In the genomic region with DNA sequence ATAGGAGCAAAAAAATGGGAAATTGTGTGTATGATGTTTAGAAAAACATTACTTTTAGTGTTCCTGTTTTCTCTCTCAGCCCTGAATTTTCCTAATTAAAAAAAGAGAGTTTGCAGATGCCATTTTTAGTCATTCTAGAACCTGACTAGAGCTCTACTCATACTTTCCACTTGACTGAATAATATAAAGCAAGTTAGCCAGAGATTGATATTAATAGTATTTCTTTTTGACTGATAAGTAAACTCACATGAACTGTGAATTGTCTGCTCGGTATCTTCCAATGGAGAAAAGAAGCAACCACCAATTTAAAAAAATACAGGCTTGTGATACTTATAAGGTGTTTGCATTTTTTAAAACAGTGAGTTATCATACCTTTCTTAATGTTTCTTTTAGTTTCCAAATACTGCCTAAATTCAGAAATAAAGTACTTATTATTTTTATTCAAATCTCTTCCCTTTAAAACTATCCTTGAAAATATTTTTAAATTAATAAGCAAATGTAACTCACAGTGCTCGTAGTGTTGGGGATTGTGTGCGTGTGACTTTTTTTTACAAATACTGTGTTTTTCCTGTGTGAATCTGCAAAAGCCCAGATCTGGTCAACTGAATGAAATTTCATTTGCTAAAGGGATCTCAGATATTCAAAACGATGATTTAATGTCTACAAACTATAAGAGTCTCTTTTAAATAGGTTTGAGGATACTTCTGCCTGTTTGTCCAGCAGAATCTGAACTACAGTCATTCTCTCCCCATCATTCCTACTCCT, we compare ENCODE assay signal across 13 cellular contexts. TPM values are rescaled to one million over a fixed set of nuclear protein-coding genes. Genes with fewer than 3 reads are reported as not detected.
A peak's percentile ranks its signal among the peaks of the same experiment; 100 is the strongest.
DNase-seq lines count a peak whose midpoint lies in the region; ATAC-seq and TF ChIP-seq lines count a peak whose summit lies in the region.
"Had no signal": no experiment of that assay in that cellular context is flagged by ENCODE, and none has a peak within 500 bp of the region (broad histone marks: within the 10 kb centered on the region; RNA-seq: fewer than 3 reads in every experiment).

No MANE protein-coding gene starts in this region.

- peaks cover 13% of the 10 kb centered on the region; the same call in 1 of the 2 replicates for H3K4me1 ChIP-seq in GM23248 (ENCODE audit: insufficient read depth)
- peaks cover 0 to 99% (median 87%) of the 10 kb centered on the region in 4 donors for H3K4me1 ChIP-seq in sigmoid colon

- H3K36me3 ChIP-seq in GM23248 (ENCODE audit: low read depth) (no peaks in the 10 kb centered on the region), sigmoid colon (no peaks in the 10 kb centered on the region)
- H3K36me3 ChIP-seq: left ventricle myocardium inferior, suprapubic skin had no signal

- no peak overlapping the region for H3K9ac ChIP-seq in GM23248

- H3K27ac ChIP-seq in GM23248 (no peak overlapping the region), sigmoid colon (peak overlapping the region; percentile 40 to 99 (median 69))
- H3K27ac ChIP-seq: left ventricle myocardium inferior, suprapubic skin had no signal

- H3K79me2 ChIP-seq in GM23248 (ENCODE audit: insufficient read depth) = peaks cover 99% of the 10 kb centered on the region

- H3K27ac Mint-ChIP-seq in activated CD4-positive, alpha-beta T cell treated with anti-CD3 and anti-CD28 coated beads for 36 hours = peak overlapping the region; percentile 77
- peak overlapping the region; percentile 92 for H3K27ac Mint-ChIP-seq in activated T-helper 17 cell treated with anti-CD3 and anti-CD28 coated beads, Interleukin-2, amount 50 U/mL, for 72 hours

- TF ChIP-seq CTCF in sigmoid colon (IDR thresholded peaks at IDR 0.05) = no peak

- no peak overlapping the region for H3K4me2 ChIP-seq in GM23248 (ENCODE audit: unreplicated experiment)

- no peaks in the 10 kb centered on the region for H3K9me2 ChIP-seq in GM23248 (ENCODE audit: insufficient read depth)

- TF ChIP-seq POLR2A in sigmoid colon (IDR thresholded peaks at IDR 0.05) = no peak

- H3K4me1 Mint-ChIP-seq in activated CD4-positive, alpha-beta T cell treated with anti-CD3 and anti-CD28 coated beads for 36 hours = peaks cover 86% of the 10 kb centered on the region
- H3K4me1 Mint-ChIP-seq in activated T-helper 17 cell treated with anti-CD3 and anti-CD28 coated beads, Interleukin-2, amount 50 U/mL, for 72 hours = peaks cover 59% of the 10 kb centered on the region

- no peak for DNase-seq in activated CD4-positive, alpha-beta T cell treated with anti-CD3 and anti-CD28 coated beads for 36 hours
- DNase-seq in activated CD4-positive, alpha-beta T cell treated with anti-CD3 and anti-CD28 coated beads for 48 hours = no peak
- DNase-seq in GM23248 (peak; percentile 39), sigmoid colon (no peak), iPS-NIHi7 (ENCODE audit: extremely low spot score) (no peak), DMS79 treated with DMSO at 0.1 percent for 48 hours (lab: John Stamatoyannopoulos, UW) (no peak)
- DNase-seq: activated effector memory CD4-positive, alpha-beta T cell treated with Interleukin-2 at 50 U/mL for 16 hours; left ventricle myocardium inferior; NCI-H1930; NCI-H69 had no signal

- peak overlapping the region; percentile 57 for H3K4me3 Mint-ChIP-seq in activated CD4-positive, alpha-beta T cell treated with anti-CD3 and anti-CD28 coated beads for 36 hours
- peak overlapping the region; percentile 97 for H3K4me3 Mint-ChIP-seq in activated T-helper 17 cell treated with anti-CD3 and anti-CD28 coated beads, Interleukin-2, amount 50 U/mL, for 72 hours

- H3F3A ChIP-seq in GM23248 (ENCODE audit: insufficient read depth) = 0 out of 2 replicates have a peak, but pooled peaks cover 4% of the 10 kb centered on the region

- H3K27me3 Mint-ChIP-seq in activated CD4-positive, alpha-beta T cell treated with anti-CD3 and anti-CD28 coated beads for 36 hours = no peaks in the 10 kb centered on the region
- no peaks in the 10 kb centered on the region for H3K27me3 Mint-ChIP-seq in activated T-helper 17 cell treated with anti-CD3 and anti-CD28 coated beads, Interleukin-2, amount 50 U/mL, for 72 hours

- peak; percentile 43 for ATAC-seq in activated CD4-positive, alpha-beta T cell treated with anti-CD3 and anti-CD28 coated beads for 36 hours
- peak; percentile 46 for ATAC-seq in activated T-helper 17 cell treated with anti-CD3 and anti-CD28 coated beads, Interleukin-2, amount 50 U/mL, for 72 hours (replicated peaks)
- no peak for ATAC-seq in HG03280 (IDR thresholded peaks at IDR 0.05; ENCODE audit: unreplicated experiment)

- CTCF ChIA-PET in activated CD4-positive, alpha-beta T cell treated with anti-CD3 and anti-CD28 coated beads for 36 hours (lab: Charles Lee) = interaction anchor here (1.2 to 7.9 kb wide), 5 partner anchors 19 to 121 kb away, joined by 4 to 49 read pairs (median 9); no protein-coding TSS in a partner anchor

- H4K20me1 ChIP-seq in GM23248 (ENCODE audit: insufficient read depth) = peaks cover 21% of the 10 kb centered on the region

- no peak overlapping the region for H2AFZ ChIP-seq in GM23248

- WGBS in GM23248 (ENCODE audit: low coverage in 1 of 2, low lambda C conversion rate in 2 of 2, missing lambda C conversion rate in 2 of 2), 2 experiments = 91% methylated on average over 4 of the region's 4 CpGs
- WGBS in sigmoid colon, 2 donors = 64 to 88% methylated on average over 4 of the region's 4 CpGs

- H3K4me3 ChIP-seq in GM23248 (no peak overlapping the region), sigmoid colon (no peak overlapping the region)
- H3K4me3 ChIP-seq: left ventricle myocardium inferior, suprapubic skin had no signal

- H3K27me3 ChIP-seq in GM23248 (replicated peaks; ENCODE audit: insufficient read depth) (no peaks in the 10 kb centered on the region), sigmoid colon (no peaks in the 10 kb centered on the region)
- H3K27me3 ChIP-seq: suprapubic skin had no signal

- H3K9me3 Mint-ChIP-seq in activated CD4-positive, alpha-beta T cell treated with anti-CD3 and anti-CD28 coated beads for 36 hours (ENCODE audit: low read depth) = no peaks in the 10 kb centered on the region
- no peaks in the 10 kb centered on the region for H3K9me3 Mint-ChIP-seq in activated T-helper 17 cell treated with anti-CD3 and anti-CD28 coated beads, Interleukin-2, amount 50 U/mL, for 72 hours

- intact Hi-C loops in activated CD4-positive, alpha-beta T cell treated with anti-CD3 and anti-CD28 coated beads for 36 hours (cut with DNase I, micrococcal nuclease) = loop anchor here in 1 of 2 experiments (10.0 kb wide), 1 partner anchor 955 kb away; the partner anchor contains the start of gene KCNA3
- intact Hi-C loops in sigmoid colon (cut with DNase I) = no loop called here

- H3K9me3 ChIP-seq in GM23248 (ENCODE audit: low read depth) (no peaks in the 10 kb centered on the region), sigmoid colon (no peaks in the 10 kb centered on the region)
- H3K9me3 ChIP-seq: left ventricle myocardium inferior, suprapubic skin had no signal

- H3K36me3 Mint-ChIP-seq in activated CD4-positive, alpha-beta T cell treated with anti-CD3 and anti-CD28 coated beads for 36 hours (ENCODE audit: low read depth) = peaks cover 29% of the 10 kb centered on the region
- H3K36me3 Mint-ChIP-seq in activated T-helper 17 cell treated with anti-CD3 and anti-CD28 coated beads, Interleukin-2, amount 50 U/mL, for 72 hours (ENCODE audit: low read depth) = peaks cover 85% of the 10 kb centered on the region

- in situ Hi-C loops in GM23248 (cut with MboI) = no loop called here

- POLR2A ChIA-PET in activated CD4-positive, alpha-beta T cell treated with anti-CD3 and anti-CD28 coated beads for 36 hours (lab: Charles Lee) = interaction anchor here (1.1 kb wide), 1 partner anchor 122 kb away, joined by 3 read pairs; no protein-coding TSS in a partner anchor

- TF ChIP-seq EP300 in sigmoid colon (IDR thresholded peaks at IDR 0.05) = no peak

RNA-seq across cellular contexts. Expression of gene RAP1A, which starts 9.8 kb away (rescaled TPM):
- total RNA-seq in activated CD4-positive, alpha-beta T cell treated with anti-CD3 and anti-CD28 coated beads for 36 hours = 100 to 1,000 TPM; 182 to 214 TPM
- 29.5 and 37.6 TPM in 2 replicates for total RNA-seq in GM23248 (2014; rRNA removed; shearing (Covaris generic))
- 40.0 and 43.1 TPM in 2 replicates for polyA plus RNA-seq in GM23248 (2016; fragmentation: Nextera tagmentation; extraction: Ambion mirVana)
- 100 to 1,000 TPM; 155 to 209 TPM for total RNA-seq in activated T-helper 17 cell treated with anti-CD3 and anti-CD28 coated beads, Interleukin-2, amount 50 U/mL, for 72 hours
- total RNA-seq in sigmoid colon = 100 to 1,000 TPM; 213 to 381 (median 301) TPM
- polyA plus RNA-seq in sigmoid colon = 100 to 1,000 TPM in 2 of 3 donors, 10 to 100 TPM in 1; 87.5 to 205 (median 178) TPM
